27 cellular contexts compared by ENCODE assay signal in the genomic region with DNA sequence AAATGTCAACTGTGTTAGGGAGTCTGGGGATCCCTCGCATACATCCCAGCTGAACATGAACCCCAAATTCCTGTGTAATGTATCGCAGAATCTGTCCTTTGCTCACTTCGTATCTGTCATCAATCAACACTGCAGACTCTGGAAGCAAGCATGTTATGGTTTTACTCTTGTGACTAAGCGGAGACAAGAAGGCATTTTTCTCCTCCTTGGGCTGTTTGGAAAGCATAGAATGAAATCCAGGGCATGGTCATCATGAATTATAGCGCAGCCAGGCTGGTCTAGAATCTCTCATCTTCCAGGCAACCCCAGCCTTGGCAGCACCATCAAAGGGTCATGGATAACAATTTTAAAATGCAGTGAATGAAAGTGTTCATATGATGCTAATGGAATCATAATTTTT.
"Had no signal": no experiment of that assay in that cellular context is flagged by ENCODE, and none has a peak within 500 bp of the region (broad histone marks: within the 10 kb centered on the region; RNA-seq: fewer than 3 reads in every experiment).

No MANE protein-coding gene starts in this region.

- H3K4me2 ChIP-seq: neural progenitor cell, smooth muscle cell had no signal

- H3K9me3 ChIP-seq: lower lobe of right lung, mucosa of descending colon, neutrophil, psoas muscle, right lobe of liver, uterus had no signal

- H3K36me3 ChIP-seq: lower lobe of right lung, neural progenitor cell, neutrophil, right lobe of liver, tibial nerve, uterus had no signal

- H3K27ac ChIP-seq: lower lobe of right lung, neural progenitor cell, neutrophil, parathyroid adenoma, psoas muscle, right lobe of liver, tibial nerve, uterus had no signal

- H2AFZ ChIP-seq: neural progenitor cell, parathyroid adenoma had no signal

- H3K4me1 ChIP-seq: lower lobe of right lung, parathyroid adenoma, psoas muscle, right lobe of liver had no signal

- H3K4me3 ChIP-seq: lower lobe of right lung, mucosa of descending colon, neural progenitor cell, psoas muscle, right lobe of liver, smooth muscle cell, tibial nerve, uterus had no signal

- H3K9ac ChIP-seq: neural progenitor cell, parathyroid adenoma had no signal

- H3K79me2 ChIP-seq: parathyroid adenoma had no signal

- DNase-seq: hippocampal formation; kidney glomerular epithelial cell; left cardiac atrium; lower lobe of right lung; mammary epithelial cell; midbrain; mucosa of descending colon; naive thymus-derived CD4-positive, alpha-beta T cell; occipital lobe; psoas muscle; right lobe of liver; stimulated activated CD4-positive, alpha-beta T cell treated with anti-CD3 and anti-CD28 coated beads, Interleukin-1b, Interleukin-23, amount 100 ng/mL, for 48 hours; stimulated activated CD4-positive, alpha-beta T cell treated with anti-CD3 and anti-CD28 coated beads, Interleukin-2, amount 100 ng/mL, for 48 hours; stimulated activated CD4-positive, alpha-beta T cell treated with anti-CD3 and anti-CD28 coated beads, Interleukin-4, amount 100 ng/mL, for 4 hours; stimulated activated CD8-positive, alpha-beta memory T cell treated with anti-CD3 and anti-CD28 coated beads, Interleukin-4, amount 100 ng/mL, for 48 hours; stimulated activated naive CD4-positive, alpha-beta T cell treated with Interleukin-2 at 50 U/mL for 16 hours; stimulated activated naive CD8-positive, alpha-beta T cell treated with anti-CD3 and anti-CD28 coated beads, Interleukin-15, amount 100 ng/mL, for 72 hours; substantia nigra; uterus had no signal

- H3K27me3 ChIP-seq: neural progenitor cell, right lobe of liver, tibial nerve, uterus had no signal

- ATAC-seq: left cardiac atrium; left lobe of liver; lower lobe of right lung; mucosa of descending colon; naive thymus-derived CD4-positive, alpha-beta T cell; natural killer cell treated with Interleukin-12 subunit alpha and Interleukin-12 subunit beta and Interleukin-15 and Interleukin-18, amount 100 ng/mL, for 72 hours; psoas muscle; right lobe of liver; stimulated activated memory B cell treated with anti-CD40 and anti-IgM and Interleukin-4, amounts not matched to agents 10 μg/mL and 1 μg/mL and 100 μg/mL, for 72 hours; stimulated activated naive CD8-positive, alpha-beta T cell treated with anti-CD3 and anti-CD28 coated beads, Interleukin-15, amount 100 ng/mL, for 72 hours had no signal
